ENCODE assay signal across 10 cellular contexts in genomic region chr12:104751594-104751993, GRCh38.
DNase-seq lines count a peak whose midpoint lies in the region; ATAC-seq and TF ChIP-seq lines count a peak whose summit lies in the region.
"Had no signal": no experiment of that assay in that cellular context is flagged by ENCODE, and none has a peak within 500 bp of the region (broad histone marks: within the 10 kb centered on the region; RNA-seq: fewer than 3 reads in every experiment).

No MANE protein-coding gene starts in this region.

- DNase-seq in islet precursor cell (peak; percentile 9), DMS153 treated with DMSO at 0.1 percent for 48 hours (lab: John Stamatoyannopoulos, UW; ENCODE audit: unreplicated experiment) (no peak), superior temporal gyrus (ENCODE audit: extremely low spot score) (no peak), left ventricle myocardium superior (no peak)
- DNase-seq: left ventricle myocardium inferior, NCI-H1417 treated with DMSO at 0.1 percent for 48 hours had no signal

- peak; percentile 76 for ATAC-seq in GM18861 (IDR thresholded peaks at IDR 0.05; ENCODE audit: unreplicated experiment)
- peak; percentile 74 for ATAC-seq in GM21723 (IDR thresholded peaks at IDR 0.05; ENCODE audit: unreplicated experiment)
- ATAC-seq in HG03196 (IDR thresholded peaks at IDR 0.05; ENCODE audit: unreplicated experiment), result peak; percentile 74
- ATAC-seq in SK-N-SH treated with all-trans-retinoic acid at 6 μM for 48 hours, result no peak
- no peak for ATAC-seq in left ventricle myocardium superior

- intact Hi-C loops in left ventricle myocardium superior (cut with micrococcal nuclease), result no loop called here

TF ChIP-seq in SK-N-SH treated with all-trans-retinoic acid at 6 μM for 48 hours, 23 proteins besides CTCF, POLR2A, EP300 and RAD21:
- no peak for TF ChIP-seq TCF4 (CRISPR knock-in tag; IDR thresholded peaks at IDR 0.05; ENCODE audit: borderline replicate concordance)

Comparison
In these comparisons a context has a peak if more than half of its experiments do, and no peak if none do; other contexts are left out.
1. ATAC-seq: peak in GM18861 (single experiment), GM21723 (single experiment) and HG03196 (single experiment); none in SK-N-SH treated with all-trans-retinoic acid at 6 μM for 48 hours (single experiment) and left ventricle myocardium superior (single experiment).